In the genomic region with DNA sequence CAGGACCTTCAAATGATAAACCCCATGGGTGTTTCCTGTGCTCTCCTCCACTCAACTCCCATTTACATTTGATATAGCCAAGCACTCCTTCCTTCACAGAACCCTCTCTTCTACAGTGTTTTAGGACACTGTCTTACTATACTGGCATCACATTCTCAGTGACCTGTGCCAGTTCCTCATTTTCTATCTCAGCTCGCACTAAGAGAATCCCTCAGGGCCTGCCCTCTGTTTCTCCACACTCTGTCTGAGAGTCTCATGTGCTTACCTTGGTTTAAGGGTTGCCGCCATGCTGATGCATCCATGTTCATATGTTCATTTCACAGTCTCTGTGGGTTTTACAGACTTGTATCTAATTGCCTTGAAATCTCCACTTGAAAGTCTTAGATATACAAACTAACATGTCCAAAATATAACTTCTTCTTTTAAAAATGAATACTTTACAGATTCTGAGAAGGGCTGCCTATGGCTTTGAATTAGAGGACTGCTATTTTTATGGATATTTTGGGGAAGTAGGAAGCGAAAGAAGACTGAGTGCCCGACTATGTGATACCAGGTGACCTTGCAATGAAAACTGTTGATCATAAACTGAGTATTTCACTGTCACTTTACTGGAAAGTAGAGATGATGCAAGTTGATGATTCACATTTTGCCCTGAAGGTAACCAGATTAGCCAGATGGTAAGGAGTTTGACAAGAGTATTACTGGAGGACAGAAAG, we compare ENCODE assay signal across 13 cellular contexts.
DNase-seq lines count a peak whose midpoint lies in the region; ATAC-seq, FAIRE-seq and TF ChIP-seq lines count a peak whose summit lies in the region.
"Had no signal": no experiment of that assay in that cellular context is flagged by ENCODE, and none has a peak within 500 bp of the region (broad histone marks: within the 10 kb centered on the region; RNA-seq: fewer than 3 reads in every experiment).

No MANE protein-coding gene starts in this region.

- H2AFZ ChIP-seq in HepG2 (ENCODE audit: low read length) = no peak overlapping the region

- H4K20me1 ChIP-seq in HepG2 (ENCODE audit: insufficient read depth, low read length) = no peaks in the 10 kb centered on the region

- H3K36me3 ChIP-seq in right lobe of liver = peaks cover 0 to 6% (median 0%) of the 10 kb centered on the region in 4 donors
- H3K36me3 ChIP-seq in HepG2 (replicated peaks in 1 of 2; ENCODE audit: control insufficient read depth in 1 of 2, insufficient read depth in 2 of 2, low read length in 2 of 2) = peaks cover 2 to 15% of the 10 kb centered on the region in 2 experiments; a peak in 1 of 5 replicates
- no peaks in the 10 kb centered on the region for H3K36me3 ChIP-seq in upper lobe of right lung

- intact Hi-C loops in right lobe of liver (cut with DNase I) (no loop called here), HepG2 (cut with micrococcal nuclease; ENCODE audit: unreplicated experiment) (no loop called here), upper lobe of right lung (cut with DNase I) (no loop called here)

- ATAC-seq in right lobe of liver = peak in 3 of 4 donors; percentile 25 to 85 (median 32)
- no peak for ATAC-seq in HepG2
- ATAC-seq in HG03378 (IDR thresholded peaks at IDR 0.05; ENCODE audit: unreplicated experiment) = peak; percentile 61
- peak; percentile 35 for ATAC-seq in upper lobe of right lung
- ATAC-seq: stimulated activated memory B cell treated with anti-CD40 and anti-IgM and Interleukin-4, amounts not matched to agents 10 μg/mL and 1 μg/mL and 100 μg/mL, for 72 hours had no signal

- H3K4me1 ChIP-seq in right lobe of liver = peaks cover 0 to 5% (median 0%) of the 10 kb centered on the region in 4 donors
- H3K4me1 ChIP-seq in HepG2 (ENCODE audit: insufficient read depth, low read length) = no peaks in the 10 kb centered on the region
- no peaks in the 10 kb centered on the region for H3K4me1 ChIP-seq in upper lobe of right lung
- H3K4me1 ChIP-seq: esophagus muscularis mucosa had no signal

- CTCF ChIA-PET in HepG2 (lab: Yijun Ruan, JAX; ENCODE audit: low intra/inter-chr PET ratio, low total read pairs) = no interaction called here

- no peak for FAIRE-seq in HepG2 (lab: Jason Lieb, UNC)
- FAIRE-seq: small intestine, TTC549 had no signal

- no peak overlapping the region for H3K9ac ChIP-seq in HepG2 (ENCODE audit: insufficient read depth, low read depth, low read length)

- POLR2A ChIA-PET in HepG2 (lab: Yijun Ruan, JAX) = no interaction called here

- no TSS peak for BruUV-seq in HepG2 (replicated peaks; lab: Mats Ljungman, UMichigan)

- no peaks in the 10 kb centered on the region for H3K27me3 ChIP-seq in right lobe of liver
- no peaks in the 10 kb centered on the region for H3K27me3 ChIP-seq in HepG2 (ENCODE audit: control insufficient read depth in 1 of 2, insufficient read depth in 2 of 2, low read length in 2 of 2)
- no peaks in the 10 kb centered on the region for H3K27me3 ChIP-seq in upper lobe of right lung
- H3K27me3 ChIP-seq: esophagus muscularis mucosa had no signal

- 74% methylated on average over 4 of the region's 4 CpGs for WGBS in right lobe of liver (ENCODE audit: insufficient coverage, low coverage, low lambda C conversion rate, missing lambda C conversion rate)
- 94% methylated on average over 3 of the region's 4 CpGs for WGBS in HepG2 (ENCODE audit: low lambda C conversion rate)

- TF ChIP-seq POLR2A in right lobe of liver (IDR thresholded peaks at IDR 0.05) = no peak
- TF ChIP-seq POLR2A in HepG2 (IDR thresholded peaks at IDR 0.05; ENCODE audit: insufficient read depth in 1 of 2, low read depth in 2 of 2, low read length in 2 of 2) = no peak

- no peaks in the 10 kb centered on the region for H3K79me2 ChIP-seq in HepG2 (ENCODE audit: insufficient read depth, low read length)

- TF ChIP-seq CTCF in right lobe of liver (IDR thresholded peaks at IDR 0.05) (no peak), HepG2 (CRISPR knock-in tag; IDR thresholded peaks at IDR 0.05) (no peak), upper lobe of right lung (IDR thresholded peaks at IDR 0.05) (no peak)

- DNase-seq in right lobe of liver (no peak), HepG2 (ENCODE audit: low spot score) (no peak), SK-MEL-5 (ENCODE audit: low read depth, low spot score) (peak; percentile 9), upper lobe of right lung (no peak), DMS79 (lab: John Stamatoyannopoulos, UW) (no peak), HuH-7.5 (ENCODE audit: low spot score) (no peak), DMS114 treated with DMSO at 0.1 percent for 48 hours (lab: John Stamatoyannopoulos, UW; ENCODE audit: unreplicated experiment) (no peak)
- DNase-seq: NCI-H2227 treated with DMSO at 0.1 percent for 48 hours, small intestine had no signal

- TF ChIP-seq EP300 in HepG2 (IDR thresholded peaks at IDR 0.05; ENCODE audit: low read depth in 2 of 2, low read length in 2 of 2) = no peak
- no peak for TF ChIP-seq EP300 in HepG2 (CRISPR knock-in tag; IDR thresholded peaks at IDR 0.05; ENCODE audit: borderline replicate concordance)

- TF ChIP-seq RAD21 in HepG2 (CRISPR knock-in tag; IDR thresholded peaks at IDR 0.05) = no peak

- H3K27ac ChIP-seq in right lobe of liver = peak overlapping the region in 1 of 3 donors; percentile 10
- no peak overlapping the region for H3K27ac ChIP-seq in HepG2 (ENCODE audit: extremely low read length, insufficient read depth, low read length)
- no peak overlapping the region for H3K27ac ChIP-seq in upper lobe of right lung
- H3K27ac ChIP-seq: esophagus muscularis mucosa had no signal

- no peaks in the 10 kb centered on the region for H3K9me3 ChIP-seq in right lobe of liver
- H3K9me3 ChIP-seq in HepG2 (ENCODE audit: low read length) = no peaks in the 10 kb centered on the region
- no peaks in the 10 kb centered on the region for H3K9me3 ChIP-seq in upper lobe of right lung
- H3K9me3 ChIP-seq: esophagus muscularis mucosa had no signal

- H3K4me2 ChIP-seq in HepG2 (ENCODE audit: low read depth, low read length) = no peak overlapping the region

- H3K4me3 ChIP-seq in right lobe of liver = no peak overlapping the region
- H3K4me3 ChIP-seq in HepG2 (replicated peaks in 1 of 3; ENCODE audit: insufficient read depth in 1 of 3, low read depth in 2 of 3, low read length in 3 of 3) = no peak overlapping the region
- H3K4me3 ChIP-seq in upper lobe of right lung = no peak overlapping the region
- H3K4me3 ChIP-seq: esophagus muscularis mucosa had no signal

- in situ Hi-C loops in HepG2 (cut with HindIII; ENCODE audit: extremely low pct_ligation_motif_present, low pct_unique_long_range_greater_than_20kb) = no loop called here
- in situ Hi-C loops in SK-MEL-5 (cut with HindIII; ENCODE audit: low pct_unique_long_range_greater_than_20kb, low sequenced_read_pairs) = no loop called here

TF ChIP-seq in HepG2, 621 proteins besides CTCF, POLR2A, EP300 and RAD21:
- TF ChIP-seq ZNF263 (CRISPR knock-in tag; IDR thresholded peaks at IDR 0.05) (no peak), KLF12 (CRISPR knock-in tag; IDR thresholded peaks at IDR 0.05; ENCODE audit: borderline replicate concordance) (no peak), MIXL1 (CRISPR knock-in tag; IDR thresholded peaks at IDR 0.05) (no peak), PCBP1 (IDR thresholded peaks at IDR 0.05; ENCODE audit: borderline replicate concordance, low read depth, low read length) (no peak), TRIM24 (CRISPR knock-in tag; IDR thresholded peaks at IDR 0.05) (no peak), NONO (IDR thresholded peaks at IDR 0.05) (no peak), NONO (CRISPR knock-in tag; conservative IDR thresholded peaks at IDR 0.05) (no peak), CBFB (CRISPR knock-in tag; IDR thresholded peaks at IDR 0.05) (no peak), ZNF768 (CRISPR knock-in tag; IDR thresholded peaks at IDR 0.05) (no peak), ZFP90 (CRISPR knock-in tag; IDR thresholded peaks at IDR 0.05; ENCODE audit: borderline replicate concordance) (no peak), ZNF674 (CRISPR knock-in tag; IDR thresholded peaks at IDR 0.05; ENCODE audit: low read depth) (no peak), SMAD3 (CRISPR knock-in tag; IDR thresholded peaks at IDR 0.05) (no peak)
- TF ChIP-seq, protein P1, sequence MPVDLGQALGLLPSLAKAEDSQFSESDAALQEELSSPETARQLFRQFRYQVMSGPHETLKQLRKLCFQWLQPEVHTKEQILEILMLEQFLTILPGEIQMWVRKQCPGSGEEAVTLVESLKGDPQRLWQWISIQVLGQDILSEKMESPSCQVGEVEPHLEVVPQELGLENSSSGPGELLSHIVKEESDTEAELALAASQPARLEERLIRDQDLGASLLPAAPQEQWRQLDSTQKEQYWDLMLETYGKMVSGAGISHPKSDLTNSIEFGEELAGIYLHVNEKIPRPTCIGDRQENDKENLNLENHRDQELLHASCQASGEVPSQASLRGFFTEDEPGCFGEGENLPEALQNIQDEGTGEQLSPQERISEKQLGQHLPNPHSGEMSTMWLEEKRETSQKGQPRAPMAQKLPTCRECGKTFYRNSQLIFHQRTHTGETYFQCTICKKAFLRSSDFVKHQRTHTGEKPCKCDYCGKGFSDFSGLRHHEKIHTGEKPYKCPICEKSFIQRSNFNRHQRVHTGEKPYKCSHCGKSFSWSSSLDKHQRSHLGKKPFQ (CRISPR knock-in tag; IDR thresholded peaks at IDR 0.05; ENCODE audit: insufficient replicate concordance) = no peak
- TF ChIP-seq, protein P2, sequence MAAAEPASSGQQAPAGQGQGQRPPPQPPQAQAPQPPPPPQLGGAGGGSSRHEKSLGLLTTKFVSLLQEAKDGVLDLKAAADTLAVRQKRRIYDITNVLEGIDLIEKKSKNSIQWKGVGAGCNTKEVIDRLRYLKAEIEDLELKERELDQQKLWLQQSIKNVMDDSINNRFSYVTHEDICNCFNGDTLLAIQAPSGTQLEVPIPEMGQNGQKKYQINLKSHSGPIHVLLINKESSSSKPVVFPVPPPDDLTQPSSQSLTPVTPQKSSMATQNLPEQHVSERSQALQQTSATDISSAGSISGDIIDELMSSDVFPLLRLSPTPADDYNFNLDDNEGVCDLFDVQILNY (CRISPR knock-in tag; conservative IDR thresholded peaks at IDR 0.05) = no peak
